27 cellular contexts compared by ENCODE assay signal in the genomic region with DNA sequence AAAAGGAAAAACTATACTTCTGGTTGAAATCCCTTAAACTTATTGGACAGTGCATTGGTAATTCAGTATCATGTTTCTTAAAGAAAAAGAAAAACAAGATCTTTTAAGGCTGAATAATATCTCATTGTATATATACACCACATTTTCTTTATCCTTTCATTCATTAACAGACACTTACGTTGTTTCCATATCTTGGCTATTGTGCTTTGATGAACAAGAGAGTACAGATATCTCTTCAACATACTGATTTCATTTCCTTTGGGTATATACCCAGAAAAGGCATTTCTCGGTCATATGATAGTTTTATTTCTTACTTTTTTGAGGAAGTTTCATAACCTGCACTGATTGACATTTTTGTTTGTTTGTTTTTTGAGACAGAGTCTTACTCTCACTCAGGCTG.
"Had no signal": no experiment of that assay in that cellular context is flagged by ENCODE, and none has a peak within 500 bp of the region (broad histone marks: within the 10 kb centered on the region; RNA-seq: fewer than 3 reads in every experiment).

No MANE protein-coding gene starts in this region.

- H3K4me3 ChIP-seq: colonic mucosa, gastroesophageal sphincter, heart left ventricle, hepatocyte, left lung, prostate gland, skin epidermis, testis, tibial artery had no signal

- H3K9me3 Mint-ChIP-seq: dendritic cell treated with granulocyte-macrophage colony-stimulating factor and Interleukin-4, amounts not matched to agents 40 ng/mL and 50 ng/mL, for 4 days; endodermal cell; nephron progenitor cell; stimulated activated naive CD8-positive, alpha-beta T cell treated with anti-CD3 and anti-CD28 coated beads, Interleukin-15, amount 100 ng/mL, for 72 hours; type B pancreatic cell had no signal

- DNase-seq: colonic mucosa; effector CD8-positive, alpha-beta T cell; endodermal cell; foreskin fibroblast; heart left ventricle; left cardiac atrium; left lung; mesendoderm; midbrain; naive thymus-derived CD4-positive, alpha-beta T cell; nephron progenitor cell; nucleus accumbens; stimulated activated CD4-positive, alpha-beta T cell treated with anti-CD3 and anti-CD28 coated beads, Interleukin-15, amount 100 ng/mL, for 24 hours; stimulated activated CD4-positive, alpha-beta T cell treated with anti-CD3 and anti-CD28 coated beads, Interleukin-2, amount 100 ng/mL, for 48 hours; stimulated activated CD8-positive, alpha-beta memory T cell treated with anti-CD3 and anti-CD28 coated beads, Interleukin-4, amount 100 ng/mL, for 48 hours; stimulated activated naive CD4-positive, alpha-beta T cell; stimulated activated naive CD8-positive, alpha-beta T cell treated with anti-CD3 and anti-CD28 coated beads, Interleukin-15, amount 100 ng/mL, for 72 hours; testis; tibial artery had no signal

- H3K9me3 ChIP-seq: colonic mucosa, gastroesophageal sphincter, heart left ventricle, left lung, prostate gland, testis, tibial artery had no signal

- H3K27ac Mint-ChIP-seq: dendritic cell treated with granulocyte-macrophage colony-stimulating factor and Interleukin-4, amounts not matched to agents 40 ng/mL and 50 ng/mL, for 4 days; endodermal cell; naive thymus-derived CD4-positive, alpha-beta T cell; nephron progenitor cell; stimulated activated naive CD8-positive, alpha-beta T cell treated with anti-CD3 and anti-CD28 coated beads, Interleukin-15, amount 100 ng/mL, for 72 hours; type B pancreatic cell had no signal

- H3K36me3 Mint-ChIP-seq: type B pancreatic cell had no signal

- H3K4me3 Mint-ChIP-seq: dendritic cell treated with granulocyte-macrophage colony-stimulating factor and Interleukin-4, amounts not matched to agents 40 ng/mL and 50 ng/mL, for 4 days; endodermal cell; naive thymus-derived CD4-positive, alpha-beta T cell; nephron progenitor cell; stimulated activated naive CD8-positive, alpha-beta T cell treated with anti-CD3 and anti-CD28 coated beads, Interleukin-15, amount 100 ng/mL, for 72 hours; type B pancreatic cell had no signal

- H3K27me3 ChIP-seq: colonic mucosa, gastroesophageal sphincter, heart left ventricle, hepatocyte, left lung, testis, tibial artery had no signal

- H3K27ac ChIP-seq: colonic mucosa, epithelial cell of prostate, prostate gland, testis had no signal

- ATAC-seq: esophagus mucosa; naive thymus-derived CD4-positive, alpha-beta T cell; stimulated activated naive CD8-positive, alpha-beta T cell treated with anti-CD3 and anti-CD28 coated beads, Interleukin-15, amount 100 ng/mL, for 72 hours had no signal

- H3K4me1 ChIP-seq: colonic mucosa, left lung, prostate gland had no signal

- H3K27me3 Mint-ChIP-seq: dendritic cell treated with granulocyte-macrophage colony-stimulating factor and Interleukin-4, amounts not matched to agents 40 ng/mL and 50 ng/mL, for 4 days; naive thymus-derived CD4-positive, alpha-beta T cell; stimulated activated naive CD8-positive, alpha-beta T cell treated with anti-CD3 and anti-CD28 coated beads, Interleukin-15, amount 100 ng/mL, for 72 hours; type B pancreatic cell had no signal

- H3K36me3 ChIP-seq: colonic mucosa, gastroesophageal sphincter, heart left ventricle, left lung, prostate gland, tibial artery had no signal
